Comparison of ENCODE assay signal across 10 cellular contexts in the genomic region with DNA sequence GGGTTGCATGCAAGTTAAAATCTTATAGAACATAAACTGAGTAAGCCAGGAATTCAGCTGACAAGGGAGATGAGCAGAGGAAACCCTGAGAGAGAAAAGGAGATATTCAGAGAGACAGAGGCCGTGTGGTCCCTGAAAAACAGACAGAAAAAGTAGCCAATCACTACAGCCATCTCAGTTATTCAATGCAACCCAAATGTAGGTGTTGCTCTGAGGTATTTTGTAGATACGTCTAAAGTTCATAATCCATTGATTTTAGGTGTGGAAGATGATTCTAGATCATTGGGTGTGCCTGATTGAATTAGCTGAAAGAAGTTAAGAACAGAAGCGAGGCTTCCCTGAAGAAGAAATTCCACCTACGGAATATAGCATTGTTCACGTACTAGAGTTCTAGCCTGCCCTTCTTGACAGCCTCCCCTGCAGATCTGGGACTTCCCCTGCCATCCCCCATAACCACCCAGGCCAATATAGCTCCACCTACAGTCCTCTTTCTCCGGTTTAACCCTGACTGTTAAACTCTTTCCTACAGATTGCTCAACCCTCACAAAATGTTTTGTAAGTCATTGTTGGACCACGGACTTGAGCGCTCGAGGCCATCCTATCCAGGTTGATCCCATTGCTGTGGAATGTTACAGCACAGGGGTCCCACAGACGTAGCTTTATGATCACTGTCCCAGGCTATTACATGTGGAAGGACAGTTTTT. TPM values are rescaled to one million over a fixed set of nuclear protein-coding genes. Genes with fewer than 3 reads are reported as not detected.
DNase-seq lines count a peak whose midpoint lies in the region; ATAC-seq and TF ChIP-seq lines count a peak whose summit lies in the region.
"Had no signal": no experiment of that assay in that cellular context is flagged by ENCODE, and none has a peak within 500 bp of the region (broad histone marks: within the 10 kb centered on the region; RNA-seq: fewer than 3 reads in every experiment).

No MANE protein-coding gene starts in this region.

- H3K27me3 ChIP-seq in HCT116 (ENCODE audit: insufficient read depth, low read length) (no peaks in the 10 kb centered on the region), OCI-LY3 (ENCODE audit: low read depth, low read length) (no peaks in the 10 kb centered on the region), liver (ENCODE audit: control insufficient read depth in 4 of 4, insufficient read depth in 4 of 4, low read length in 3 of 4) (no peaks in the 10 kb centered on the region)

- H3K27ac ChIP-seq in HCT116 (ENCODE audit: low read depth, low read length) (no peak overlapping the region), OCI-LY3 (ENCODE audit: low read length) (peak overlapping the region; percentile 70), liver (ENCODE audit: low read depth in 1 of 2, low read length in 2 of 2) (no peak overlapping the region)

- no peak overlapping the region for H3K4me3 ChIP-seq in HCT116 (replicated peaks in 1 of 2; ENCODE audit: low read depth in 1 of 2, low read length in 2 of 2)
- peak overlapping the region; percentile 73 for H3K4me3 ChIP-seq in OCI-LY3 (ENCODE audit: low read length)
- H3K4me3 ChIP-seq in liver (ENCODE audit: low read depth in 1 of 3, low read length in 3 of 3): no peak overlapping the region

- intact Hi-C loops in HCT116 (cut with micrococcal nuclease): no loop called here

- RAD21 ChIA-PET in HCT116 (lab: Charles Lee; ENCODE audit: low non-redundant PET in 1 of 2, low total read pairs in 2 of 2, uncharacterized antibody in 2 of 2, unreplicated experiment in 2 of 2): no interaction called here

- in situ Hi-C loops in GM13976 (cut with MboI; ENCODE audit: low sequenced_read_pairs, unreplicated experiment): no loop called here

- H3K9ac ChIP-seq in HCT116 (ENCODE audit: low read length) (no peak overlapping the region), OCI-LY3 (ENCODE audit: low read length) (peak overlapping the region; percentile 73), liver (ENCODE audit: low read depth in 1 of 2, low read length in 2 of 2) (no peak overlapping the region)

- H3K79me2 ChIP-seq in HCT116 (ENCODE audit: insufficient read depth, low read length) (no peaks in the 10 kb centered on the region), OCI-LY3 (ENCODE audit: low read length) (no peaks in the 10 kb centered on the region)

- no peak overlapping the region for H2AFZ ChIP-seq in HCT116 (ENCODE audit: low read depth, low read length, poor library complexity, severe bottlenecking)
- H2AFZ ChIP-seq in OCI-LY3 (ENCODE audit: low read depth, low read length): peak overlapping the region; percentile 93

- TF ChIP-seq RAD21 in HCT116 (IDR thresholded peaks at IDR 0.05; ENCODE audit: low read depth): no peak
- TF ChIP-seq RAD21 in liver (IDR thresholded peaks at IDR 0.05): no peak

- no peaks in the 10 kb centered on the region for H4K20me1 ChIP-seq in HCT116 (ENCODE audit: insufficient read depth)
- H4K20me1 ChIP-seq in OCI-LY3 (ENCODE audit: insufficient read depth, low read length): no peaks in the 10 kb centered on the region

- H3K9me3 ChIP-seq in HCT116 (ENCODE audit: control insufficient read depth in 1 of 2, insufficient read depth in 1 of 2, low read depth in 1 of 2, low read length in 2 of 2) (no peaks in the 10 kb centered on the region), OCI-LY3 (ENCODE audit: insufficient read depth, low read length) (no peaks in the 10 kb centered on the region), liver (ENCODE audit: control insufficient read depth in 4 of 4, low read length in 3 of 4) (no peaks in the 10 kb centered on the region)

- H3K4me2 ChIP-seq in HCT116 (ENCODE audit: low read length) (no peak overlapping the region), OCI-LY3 (ENCODE audit: low read length) (peak overlapping the region; percentile 95)

- H3K4me1 ChIP-seq in HCT116 (ENCODE audit: control insufficient read depth in 1 of 2, insufficient read depth in 2 of 2, low read length in 2 of 2) (no peaks in the 10 kb centered on the region), OCI-LY3 (ENCODE audit: low read length) (peaks cover 19% of the 10 kb centered on the region), liver (ENCODE audit: control insufficient read depth in 4 of 4, insufficient read depth in 4 of 4, low read length in 3 of 4) (peaks cover 0 to 8% (median 2%) of the 10 kb centered on the region in 4 donors)

- peak; percentile 32 for TF ChIP-seq CTCF in GM13976 (IDR thresholded peaks at IDR 0.05; ENCODE audit: borderline replicate concordance, control extremely low read depth, extremely low read depth, insufficient read depth, missing control alignments)
- TF ChIP-seq CTCF in HCT116 (IDR thresholded peaks at IDR 0.05 in 2 of 3, conservative IDR thresholded peaks at IDR 0.05 in 1 of 3; ENCODE audit: borderline replicate concordance in 1 of 3, insufficient read depth in 1 of 3, low read depth in 2 of 3, low read length in 2 of 3): no peak
- TF ChIP-seq CTCF in OCI-LY3 (IDR thresholded peaks at IDR 0.05; ENCODE audit: low read depth, low read length): peak; percentile 53
- TF ChIP-seq CTCF in liver (IDR thresholded peaks at IDR 0.05; ENCODE audit: low read depth, low read length, missing input control): no peak

- BruUV-seq in HCT116 (replicated peaks; lab: Mats Ljungman, UMichigan): no TSS peak

- 39% methylated on average over 10 of the region's 10 CpGs for WGBS in liver

- peaks cover 2% of the 10 kb centered on the region; the same call in 1 of the 2 replicates for H3K9me2 ChIP-seq in HCT116 (ENCODE audit: insufficient read depth)

- ATAC-seq in HCT116: 0 out of 2 replicates have a peak, but pooled peaks have one; percentile 42

- no peak for TF ChIP-seq POLR2A in HCT116 (IDR thresholded peaks at IDR 0.05; ENCODE audit: borderline replicate concordance, extremely low read depth, insufficient read depth, insufficient read length)

- DNase-seq in GM13976 (ENCODE audit: low spot score) (peak; percentile 80), HCT116 (ENCODE audit: low read depth, low spot score) (no peak), D341Med (ENCODE audit: low spot score) (no peak), DMS79 (lab: John Stamatoyannopoulos, UW) (no peak), GOT3 (lab: John Stamatoyannopoulos, UW) (no peak), HEK293T (ENCODE audit: extremely low spot score) (no peak)
- DNase-seq: glutamatergic neuron had no signal

- POLR2A ChIA-PET in HCT116 (lab: Charles Lee) (no interaction called here), HEK293T (lab: Yijun Ruan, JAX) (no interaction called here)

- H3K36me3 ChIP-seq in HCT116 (ENCODE audit: control insufficient read depth in 1 of 2, insufficient read depth in 2 of 2, low read length in 2 of 2) (no peaks in the 10 kb centered on the region), OCI-LY3 (replicated peaks; ENCODE audit: low read depth, low read length) (no peaks in the 10 kb centered on the region), liver (ENCODE audit: control insufficient read depth in 4 of 4, insufficient read depth in 3 of 4, low read depth in 1 of 4, low read length in 3 of 4) (no peaks in the 10 kb centered on the region)

- CTCF ChIA-PET in HCT116 (lab: Charles Lee): interaction anchor here (0.9 to 1.1 kb wide), 2 partner anchors 18 to 20 kb away, joined by 4 to 5 read pairs; no protein-coding TSS in a partner anchor
- CTCF ChIA-PET in HEK293T (lab: Yijun Ruan, JAX): interaction anchor here (0.6 to 2.2 kb wide), 3 partner anchors 18 to 47 kb away, joined by 4 to 10 read pairs (median 5); no protein-coding TSS in a partner anchor

TF ChIP-seq in HCT116, 20 proteins besides CTCF, POLR2A, EP300 and RAD21 (continues in another document):
- TF ChIP-seq CBX3 (IDR thresholded peaks at IDR 0.05; ENCODE audit: low read depth): no peak
- no peak for TF ChIP-seq FOSL1 (IDR thresholded peaks at IDR 0.05; ENCODE audit: low read depth)
- TF ChIP-seq TCF7L2 (IDR thresholded peaks at IDR 0.05; ENCODE audit: borderline replicate concordance, extremely low read depth, insufficient read depth, insufficient read length): no peak
- no peak for TF ChIP-seq EGR1 (IDR thresholded peaks at IDR 0.05; ENCODE audit: low read depth)
- no peak for TF ChIP-seq SP1 (IDR thresholded peaks at IDR 0.05; ENCODE audit: low read depth)
- TF ChIP-seq SIN3A (IDR thresholded peaks at IDR 0.05; ENCODE audit: low read depth): no peak
- TF ChIP-seq YY1 (IDR thresholded peaks at IDR 0.05; ENCODE audit: extremely low read depth, insufficient replicate concordance, low read depth, low read length): no peak
- TF ChIP-seq JUND (IDR thresholded peaks at IDR 0.05): no peak

TF ChIP-seq in liver, 16 proteins besides CTCF, POLR2A, EP300 and RAD21:
- TF ChIP-seq TAF1 (conservative IDR thresholded peaks at IDR 0.05) (no peak), HNF4G (IDR thresholded peaks at IDR 0.05) (no peak), NR2F2 (IDR thresholded peaks at IDR 0.05) (no peak), JUND (IDR thresholded peaks at IDR 0.05) (no peak), HNF4A (conservative IDR thresholded peaks at IDR 0.05) (peak; percentile 63 to 66), YY1 (IDR thresholded peaks at IDR 0.05) (no peak), RXRA (IDR thresholded peaks at IDR 0.05) (peak in 1 of 2 donors; percentile 24), FOXA2 (IDR thresholded peaks at IDR 0.05) (no peak)
- TF ChIP-seq, protein P1, sequence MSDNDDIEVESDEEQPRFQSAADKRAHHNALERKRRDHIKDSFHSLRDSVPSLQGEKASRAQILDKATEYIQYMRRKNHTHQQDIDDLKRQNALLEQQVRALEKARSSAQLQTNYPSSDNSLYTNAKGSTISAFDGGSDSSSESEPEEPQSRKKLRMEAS (IDR thresholded peaks at IDR 0.05): no peak

TF ChIP-seq in HEK293T, 16 proteins besides CTCF, POLR2A, EP300 and RAD21:
- TF ChIP-seq ARNT (IDR thresholded peaks at IDR 0.05): no peak

RNA-seq across cellular contexts. Expression of gene AICDA, which starts 21.7 kb away (rescaled TPM):
- not detected for total RNA-seq in HCT116 (2021; ENCODE audit: unreplicated experiment)
- polyA plus RNA-seq in HCT116 (2012): not detected in 2 replicates
- total RNA-seq in liver: under 1 TPM in 1 of 2 donors, not detected in 1; 0.28 TPM
- not detected for polyA plus RNA-seq in liver
- total RNA-seq: osteoblast had no signal

RNA-seq across cellular contexts. Expression of gene CLEC4E, which starts 50.3 kb away (rescaled TPM):
- total RNA-seq in HCT116 (2021; ENCODE audit: unreplicated experiment) (not detected), liver (1 to 10 TPM in 1 of 2 donors, under 1 TPM in 1; 0.05 to 2.9 TPM)
- not detected in 2 replicates for polyA plus RNA-seq in HCT116 (2012)
- polyA plus RNA-seq in liver: 1 to 10 TPM in 1 of 2 donors, under 1 TPM in 1; 0.54 to 2.9 TPM
- total RNA-seq: osteoblast had no signal

Comparison
In these comparisons a context has a peak if more than half of its experiments do, and no peak if none do; other contexts are left out.
1. CTCF ChIP-seq: peak in GM13976 (single experiment) and OCI-LY3 (single experiment); none in HCT116 (0 of 3) and liver (single experiment).